ENCODE assay signal across 12 cellular contexts in the genomic region with DNA sequence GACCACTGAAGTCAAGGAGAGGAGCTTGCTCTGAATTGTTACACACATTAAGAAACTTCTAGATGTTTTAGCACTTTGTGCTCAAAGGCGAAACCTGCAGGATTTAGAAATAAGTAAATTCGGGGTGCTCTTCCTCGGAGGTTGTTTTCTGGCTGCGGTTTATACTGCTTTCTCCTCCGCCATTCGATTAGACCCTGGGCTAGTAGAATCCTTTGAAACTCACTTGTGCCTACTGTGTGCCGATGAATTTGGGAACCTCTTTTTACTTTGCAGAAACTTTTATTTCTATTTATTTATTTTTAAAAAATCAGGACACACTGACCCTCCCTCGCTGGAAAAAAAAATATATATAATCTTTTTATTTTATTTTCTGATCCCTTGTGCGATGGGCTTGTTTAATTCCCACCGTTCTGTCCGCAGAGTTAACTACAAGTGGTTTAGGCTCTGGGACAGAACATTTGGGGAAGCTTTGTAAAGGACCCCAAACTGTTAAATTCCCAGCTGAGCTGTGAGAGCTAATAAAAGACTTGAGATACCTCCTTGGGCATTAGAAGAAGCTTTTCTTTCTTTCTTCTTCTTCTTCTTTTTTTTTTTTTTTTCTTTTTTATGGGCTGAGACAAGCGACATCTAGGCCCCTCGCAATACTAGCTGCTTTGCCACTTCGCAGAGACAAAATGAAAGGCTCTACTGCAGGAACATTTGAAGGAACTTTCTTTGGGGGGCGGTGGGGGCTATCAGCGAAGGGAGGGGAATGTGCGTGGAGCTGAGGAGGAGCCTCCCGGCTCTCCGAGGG. TPM values are rescaled to one million over a fixed set of nuclear protein-coding genes. Genes with fewer than 3 reads are reported as not detected.
DNase-seq lines count a peak whose midpoint lies in the region; ATAC-seq, FAIRE-seq and TF ChIP-seq lines count a peak whose summit lies in the region.
"Had no signal": no experiment of that assay in that cellular context is flagged by ENCODE, and none has a peak within 500 bp of the region (broad histone marks: within the 10 kb centered on the region; RNA-seq: fewer than 3 reads in every experiment).

No MANE protein-coding gene starts in this region.

- DNase-seq in AG10803 (ENCODE audit: low read depth) (no peak), right cardiac atrium (no peak), progenitor cell of endocrine pancreas (ENCODE audit: low spot score, unreplicated experiment) (no peak), HTR-8/SVneo (ENCODE audit: insufficient read length, low spot score) (no peak), GDM1 (lab: John Stamatoyannopoulos, UW) (no peak)
- no peak for DNase-seq in central memory CD4-positive, alpha-beta T cell
- DNase-seq: CD8-positive, alpha-beta memory T cell; stimulated activated CD4-positive, alpha-beta T cell treated with anti-CD3 and anti-CD28 coated beads, Interleukin-2, amount 100 ng/mL, for 48 hours had no signal

- H3K9me3 ChIP-seq in right cardiac atrium (ENCODE audit: control insufficient read depth, low read length): no peaks in the 10 kb centered on the region
- H3K9me3 ChIP-seq: SJSA1 had no signal

- peaks cover 53% of the 10 kb centered on the region for H3K36me3 Mint-ChIP-seq in progenitor cell of endocrine pancreas (ENCODE audit: insufficient read depth)
- H3K36me3 Mint-ChIP-seq: CD8-positive, alpha-beta memory T cell had no signal

- no peaks in the 10 kb centered on the region for H3K9me3 Mint-ChIP-seq in progenitor cell of endocrine pancreas (ENCODE audit: low read depth)
- H3K9me3 Mint-ChIP-seq: activated T-helper 1 cell treated with anti-CD3 and anti-CD28 coated beads, Interleukin-12 subunit alpha, Interleukin-12 subunit beta, Interleukin-2, Interleukin-4 antibody, amounts not matched to agents 30 ng/mL and 10 ng/mL and 1 ng/mL, durations not matched to agents 14 hours and 24 hours and 36 hours had no signal

- H3K4me1 ChIP-seq in right cardiac atrium (ENCODE audit: control insufficient read depth, insufficient read depth, low read length): no peaks in the 10 kb centered on the region
- H3K4me1 ChIP-seq: SJSA1 had no signal

- H3K27me3 Mint-ChIP-seq in progenitor cell of endocrine pancreas: no peaks in the 10 kb centered on the region

- ATAC-seq in right cardiac atrium (no peak), HG03039 (IDR thresholded peaks at IDR 0.05; ENCODE audit: unreplicated experiment) (no peak)

- H3K4me1 Mint-ChIP-seq in progenitor cell of endocrine pancreas (ENCODE audit: low read depth): peaks cover 34% of the 10 kb centered on the region

- intact Hi-C loops in right cardiac atrium (cut with DNase I): loop anchor here (10.0 kb wide), 4 partner anchors 56 to 1406 kb away; a partner anchor contains a TSS

- peak overlapping the region; percentile 95 for H3K4me3 Mint-ChIP-seq in progenitor cell of endocrine pancreas (ENCODE audit: low read depth)
- H3K4me3 Mint-ChIP-seq: activated T-helper 1 cell treated with anti-CD3 and anti-CD28 coated beads, Interleukin-12 subunit alpha, Interleukin-12 subunit beta, Interleukin-2, Interleukin-4 antibody, amounts not matched to agents 30 ng/mL and 10 ng/mL and 1 ng/mL, durations not matched to agents 14 hours and 24 hours and 36 hours; CD8-positive, alpha-beta memory T cell had no signal

- TF ChIP-seq CTCF in AG10803 (conservative IDR thresholded peaks at IDR 0.05; ENCODE audit: low read length) (no peak), WI38 (IDR thresholded peaks at IDR 0.05; ENCODE audit: low read depth, low read length) (no peak), progenitor cell of endocrine pancreas (IDR thresholded peaks at IDR 0.05; ENCODE audit: unreplicated experiment) (no peak)

- FAIRE-seq in HTR-8/SVneo (lab: Jason Lieb, UNC): no peak

- peak overlapping the region; percentile 97 for H3K27ac ChIP-seq in right cardiac atrium (ENCODE audit: low read length)
- H3K27ac ChIP-seq: SJSA1 had no signal

- H3K4me3 ChIP-seq in AG10803 (ENCODE audit: low read length) (peak overlapping the region; percentile 88), WI38 (ENCODE audit: low read depth, low read length) (peak overlapping the region; percentile 74), right cardiac atrium (ENCODE audit: low read length) (peak overlapping the region; percentile 88)
- H3K4me3 ChIP-seq: SJSA1 had no signal

- no peaks in the 10 kb centered on the region for H3K27me3 ChIP-seq in right cardiac atrium (ENCODE audit: control insufficient read depth, insufficient read depth)
- H3K27me3 ChIP-seq: SJSA1 had no signal

- H3K27ac Mint-ChIP-seq in progenitor cell of endocrine pancreas: peak overlapping the region; percentile 97
- H3K27ac Mint-ChIP-seq: activated T-helper 1 cell treated with anti-CD3 and anti-CD28 coated beads, Interleukin-12 subunit alpha, Interleukin-12 subunit beta, Interleukin-2, Interleukin-4 antibody, amounts not matched to agents 30 ng/mL and 10 ng/mL and 1 ng/mL, durations not matched to agents 14 hours and 24 hours and 36 hours; CD8-positive, alpha-beta memory T cell had no signal

- 30% methylated on average over 19 of the region's 19 CpGs for WGBS in right cardiac atrium

RNA-seq across cellular contexts. Expression of a gene that starts 3.8 kb away (rescaled TPM):
- total RNA-seq in right cardiac atrium (10 to 100 TPM; 20.4 to 41.2 (median 33.6) TPM), progenitor cell of endocrine pancreas (296 and 306 TPM in 2 replicates)
- 16.9 TPM for polyA plus RNA-seq in right cardiac atrium
- total RNA-seq: activated T-helper 1 cell treated with anti-CD3 and anti-CD28 coated beads, Interleukin-12 subunit alpha, Interleukin-12 subunit beta, Interleukin-2, Interleukin-4 antibody, amounts not matched to agents 30 ng/mL and 10 ng/mL and 1 ng/mL, durations not matched to agents 14 hours and 24 hours and 36 hours; CD8-positive, alpha-beta memory T cell had no signal
- polyA plus RNA-seq: CD8-positive, alpha-beta memory T cell had no signal
